ENCODE assay signal across 24 cellular contexts in the genomic region with DNA sequence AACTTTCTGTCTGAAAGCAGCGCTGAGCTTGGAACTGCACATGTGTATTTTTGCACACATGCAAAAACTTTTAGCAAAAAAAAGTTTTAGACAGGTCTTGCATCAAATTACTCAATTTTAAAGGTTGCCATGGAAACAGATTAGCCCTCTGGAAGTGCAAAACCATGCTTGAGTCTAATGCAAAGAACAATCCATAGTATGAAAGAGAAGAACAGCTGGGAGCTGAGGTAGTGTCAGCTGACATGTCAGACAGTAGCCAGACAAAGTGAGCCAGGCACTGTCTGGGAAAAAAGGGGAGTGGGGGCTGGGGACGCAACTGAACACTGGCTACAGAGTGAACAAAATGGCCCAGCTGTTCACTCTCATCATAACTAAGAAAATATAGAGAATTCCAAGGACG.
DNase-seq lines count a peak whose midpoint lies in the region; ATAC-seq and TF ChIP-seq lines count a peak whose summit lies in the region.
"Had no signal": no experiment of that assay in that cellular context is flagged by ENCODE, and none has a peak within 500 bp of the region (broad histone marks: within the 10 kb centered on the region; RNA-seq: fewer than 3 reads in every experiment).

No MANE protein-coding gene starts in this region.

- H3K36me3 ChIP-seq in DND-41 (ENCODE audit: insufficient read depth, low read length) = no peaks in the 10 kb centered on the region
- no peaks in the 10 kb centered on the region for H3K36me3 ChIP-seq in KOPT-K1 (ENCODE audit: insufficient read depth, low read length)
- no peaks in the 10 kb centered on the region for H3K36me3 ChIP-seq in endodermal cell (ENCODE audit: control insufficient read depth, insufficient read depth, low read length)
- no peaks in the 10 kb centered on the region for H3K36me3 ChIP-seq in neuron (ENCODE audit: insufficient read depth, low read length)
- no peaks in the 10 kb centered on the region for H3K36me3 ChIP-seq in mammary epithelial cell (ENCODE audit: insufficient read depth, low read length)
- H3K36me3 ChIP-seq: MG63, neutrophil, thyroid gland had no signal

- no TSS peak for BruUV-seq in mammary epithelial cell (replicated peaks; lab: Mats Ljungman, UMichigan)

- CTCF ChIA-PET in mammary epithelial cell (lab: Charles Lee; ENCODE audit: low non-redundant PET) = no interaction called here

- no peak overlapping the region for H3K4me2 ChIP-seq in DND-41 (ENCODE audit: insufficient read depth, low read length)
- no peak overlapping the region for H3K4me2 ChIP-seq in mammary epithelial cell (ENCODE audit: insufficient read depth, low read depth, low read length)

- H3K9me3 Mint-ChIP-seq in endodermal cell = no peaks in the 10 kb centered on the region
- H3K9me3 Mint-ChIP-seq: activated B cell treated with CpG ODN at 0.5 μM for 24 hours had no signal

- H3K4me1 ChIP-seq in DND-41 (ENCODE audit: insufficient read depth, low read length) (peaks cover 27% of the 10 kb centered on the region), endodermal cell (ENCODE audit: control insufficient read depth, insufficient read depth, low read length) (peaks cover 6% of the 10 kb centered on the region), neuron (ENCODE audit: insufficient read depth, low read length) (peaks cover 16% of the 10 kb centered on the region), mammary epithelial cell (ENCODE audit: insufficient read depth, low read length) (no peaks in the 10 kb centered on the region)
- H3K4me1 ChIP-seq: thyroid gland had no signal

- H3K9ac ChIP-seq in DND-41 (ENCODE audit: low read depth, low read length) (no peak overlapping the region), endodermal cell (ENCODE audit: extremely low read depth, low read length, poor library complexity, severe bottlenecking) (no peak overlapping the region), mammary epithelial cell (ENCODE audit: insufficient read depth, low read length) (no peak overlapping the region)

- WGBS in endodermal cell (ENCODE audit: insufficient coverage in 1 of 2, insufficient read length in 1 of 2), 2 experiments = 89 to 96% methylated on average over 1 of the region's 3 CpGs
- 80% methylated on average over 3 of the region's 3 CpGs for WGBS in mammary epithelial cell (ENCODE audit: low coverage, missing lambda C conversion rate)
- WGBS in lower leg skin, 2 donors = 67 to 76% methylated on average over 3 of the region's 3 CpGs

- DNase-seq in DND-41 (peak; percentile 18), endodermal cell (no peak), mammary epithelial cell (no peak), lower leg skin (ENCODE audit: low spot score in 2 of 2) (no peak)
- DNase-seq: activated B cell treated with CpG ODN at 0.5 μM for 24 hours; activated T-cell treated with anti-CD3 and anti-CD28 coated beads, Interleukin-2, amount 50 U/mL, for 4 hours; CD8-positive, alpha-beta T cell; central memory CD4-positive, alpha-beta T cell; GF-D8; H7; left colon; MG63; mucosa of descending colon; NCI-H146; NCI-H2227 treated with DMSO at 0.1 percent for 48 hours; stimulated activated CD4-positive, alpha-beta T cell treated with anti-CD3 and anti-CD28 coated beads, Interleukin-4, amount 100 ng/mL, for 24 hours; stimulated activated naive CD4-positive, alpha-beta T cell treated with Interleukin-2 at 50 U/mL for 16 hours; thyroid gland had no signal

- intact Hi-C loops in mammary epithelial cell (cut with micrococcal nuclease) = no loop called here
- intact Hi-C loops in lower leg skin (cut with DNase I; ENCODE audit: low total_unique reads) = no loop called here

- dilution Hi-C loops in mammary epithelial cell (cut with HindIII; ENCODE audit: low sequenced_read_pairs) = no loop called here

- no peaks in the 10 kb centered on the region for H3K36me3 Mint-ChIP-seq in endodermal cell (ENCODE audit: low read depth)
- H3K36me3 Mint-ChIP-seq: activated naive CD4-positive, alpha-beta T cell treated with anti-CD3 and anti-CD28 coated beads, Interleukin-2, amount 50 U/mL, for 24 hours; CD8-positive, alpha-beta T cell had no signal

- no peak overlapping the region for H3K4me3 Mint-ChIP-seq in endodermal cell
- H3K4me3 Mint-ChIP-seq: activated B cell treated with CpG ODN at 0.5 μM for 24 hours; activated naive CD4-positive, alpha-beta T cell treated with anti-CD3 and anti-CD28 coated beads, Interleukin-2, amount 50 U/mL, for 24 hours; activated T-cell treated with anti-CD3 and anti-CD28 coated beads, Interleukin-2, amount 50 U/mL, for 4 hours; CD8-positive, alpha-beta T cell had no signal

- no peak for TF ChIP-seq POLR2A in lower leg skin (IDR thresholded peaks at IDR 0.05)

- H3K9me3 ChIP-seq in DND-41 (ENCODE audit: insufficient read depth, low read length, severe bottlenecking) (no peaks in the 10 kb centered on the region), KOPT-K1 (ENCODE audit: insufficient read depth, low read length, poor library complexity, severe bottlenecking) (peaks cover 33% of the 10 kb centered on the region), endodermal cell (ENCODE audit: control insufficient read depth, low read length) (peaks cover 10% of the 10 kb centered on the region), neuron (ENCODE audit: low read length) (no peaks in the 10 kb centered on the region), mammary epithelial cell (replicated peaks; ENCODE audit: insufficient read depth, low read length) (peaks cover 3% of the 10 kb centered on the region)
- H3K9me3 ChIP-seq: MG63, mucosa of descending colon, neutrophil, thyroid gland had no signal

- H2AFZ ChIP-seq in DND-41 (ENCODE audit: low read depth, low read length) = no peak overlapping the region
- H2AFZ ChIP-seq in neuron (ENCODE audit: low read depth, low read length) = peak overlapping the region; percentile 59
- H2AFZ ChIP-seq in mammary epithelial cell (ENCODE audit: low read depth, low read length) = no peak overlapping the region

- H3K27ac ChIP-seq in DND-41 (ENCODE audit: low read length) (peak overlapping the region; percentile 71; the same call in 1 of the 2 replicates), KOPT-K1 (ENCODE audit: low read depth, low read length, poor library complexity, severe bottlenecking) (peak overlapping the region; percentile 95), endodermal cell (ENCODE audit: low read depth, low read length) (peak overlapping the region; percentile 98), mammary epithelial cell (ENCODE audit: insufficient read depth, low read depth, low read length) (no peak overlapping the region)
- H3K27ac ChIP-seq: neutrophil, SK-N-MC, thyroid gland had no signal

- ATAC-seq in DND-41 (ENCODE audit: insufficient read depth, low read depth) = 0 out of 3 replicates have a peak, but pooled peaks have one; percentile 34
- ATAC-seq in HG03457 (IDR thresholded peaks at IDR 0.05; ENCODE audit: unreplicated experiment) = no peak
- ATAC-seq: activated T-cell treated with anti-CD3 and anti-CD28 coated beads, Interleukin-2, amount 50 U/mL, for 4 hours; CD8-positive, alpha-beta T cell; left colon; mucosa of descending colon had no signal

- H3K27ac Mint-ChIP-seq in endodermal cell = no peak overlapping the region
- H3K27ac Mint-ChIP-seq: activated B cell treated with CpG ODN at 0.5 μM for 24 hours; activated naive CD4-positive, alpha-beta T cell treated with anti-CD3 and anti-CD28 coated beads, Interleukin-2, amount 50 U/mL, for 24 hours; CD8-positive, alpha-beta T cell had no signal

- H3K27me3 Mint-ChIP-seq in endodermal cell (ENCODE audit: insufficient read depth) = no peaks in the 10 kb centered on the region
- H3K27me3 Mint-ChIP-seq: activated B cell treated with CpG ODN at 0.5 μM for 24 hours; activated naive CD4-positive, alpha-beta T cell treated with anti-CD3 and anti-CD28 coated beads, Interleukin-2, amount 50 U/mL, for 24 hours had no signal

- H3K4me3 ChIP-seq in DND-41 (ENCODE audit: low read depth in 1 of 2, low read length in 2 of 2) (no peak overlapping the region), endodermal cell (ENCODE audit: low read length) (no peak overlapping the region), neuron (ENCODE audit: low read length) (no peak overlapping the region), mammary epithelial cell (replicated peaks in 1 of 3; ENCODE audit: insufficient read depth in 1 of 3, low read depth in 2 of 3, low read length in 3 of 3) (no peak overlapping the region), lower leg skin (ENCODE audit: low read depth, poor library complexity, severe bottlenecking) (no peak overlapping the region)
- H3K4me3 ChIP-seq: MG63, mucosa of descending colon, SK-N-MC, thyroid gland had no signal

- in situ Hi-C loops in mammary epithelial cell (cut with MboI; ENCODE audit: low sequenced_read_pairs in 2 of 2) = no loop called here

- H3K79me2 ChIP-seq in DND-41 (ENCODE audit: insufficient read depth, low read length) = no peaks in the 10 kb centered on the region
- no peaks in the 10 kb centered on the region for H3K79me2 ChIP-seq in mammary epithelial cell (ENCODE audit: insufficient read depth, low read length)

- TF ChIP-seq CTCF in DND-41 (IDR thresholded peaks at IDR 0.05; ENCODE audit: borderline replicate concordance, extremely low read depth, low read length, poor library complexity, severe bottlenecking) (no peak), endodermal cell (conservative IDR thresholded peaks at IDR 0.05) (no peak), mammary epithelial cell (conservative IDR thresholded peaks at IDR 0.05 in 1 of 2, IDR thresholded peaks at IDR 0.05 in 1 of 2; ENCODE audit: extremely low read depth in 1 of 2, insufficient read depth in 1 of 2, low read depth in 1 of 2, low read length in 2 of 2) (no peak), lower leg skin (IDR thresholded peaks at IDR 0.05) (no peak)

- H3K27me3 ChIP-seq in DND-41 (ENCODE audit: insufficient read depth, low read length, poor library complexity) = no peaks in the 10 kb centered on the region
- no peaks in the 10 kb centered on the region for H3K27me3 ChIP-seq in endodermal cell (ENCODE audit: control insufficient read depth, insufficient read depth, low read length, poor library complexity, severe bottlenecking)
- no peaks in the 10 kb centered on the region for H3K27me3 ChIP-seq in neuron (ENCODE audit: insufficient read depth, low read length)
- no peaks in the 10 kb centered on the region for H3K27me3 ChIP-seq in mammary epithelial cell (ENCODE audit: insufficient read depth, low read length)
- H3K27me3 ChIP-seq: MG63, neutrophil, thyroid gland had no signal

- peaks cover 40% of the 10 kb centered on the region for H3K4me1 Mint-ChIP-seq in endodermal cell
- H3K4me1 Mint-ChIP-seq: activated B cell treated with CpG ODN at 0.5 μM for 24 hours; activated naive CD4-positive, alpha-beta T cell treated with anti-CD3 and anti-CD28 coated beads, Interleukin-2, amount 50 U/mL, for 24 hours had no signal

- H4K20me1 ChIP-seq in DND-41 (ENCODE audit: insufficient read depth, low read length) (no peaks in the 10 kb centered on the region), mammary epithelial cell (ENCODE audit: insufficient read depth, low read length) (no peaks in the 10 kb centered on the region)
